In genomic region chr1:112501810-112502641, GRCh38 we compare ENCODE assay signal across 9 cellular contexts. TPM values are rescaled to one million over a fixed set of nuclear protein-coding genes. Genes with fewer than 3 reads are reported as not detected.
A peak's percentile ranks its signal among the peaks of the same experiment; 100 is the strongest.
DNase-seq lines count a peak whose midpoint lies in the region; ATAC-seq, FAIRE-seq and TF ChIP-seq lines count a peak whose summit lies in the region.
"Had no signal": no experiment of that assay in that cellular context is flagged by ENCODE, and none has a peak within 500 bp of the region (broad histone marks: within the 10 kb centered on the region; RNA-seq: fewer than 3 reads in every experiment).

No MANE protein-coding gene starts in this region.

- H3K18ac ChIP-seq in H1 (ENCODE audit: extremely low read depth, low read length) = no peak overlapping the region

- H3K27ac ChIP-seq in GM23338 (ENCODE audit: low read depth) (no peak overlapping the region), H1 (ENCODE audit: low read depth, low read length) (no peak overlapping the region)
- H3K27ac ChIP-seq: KMS-11 had no signal

- no peak overlapping the region for H2BK20ac ChIP-seq in H1 (ENCODE audit: low read length)

- peak overlapping the region; percentile 96 for H2AFZ ChIP-seq in GM23338
- peak overlapping the region; percentile 13; the same call in 1 of the 2 replicates for H2AFZ ChIP-seq in H1 (ENCODE audit: low read length)

- no peak overlapping the region for H3K23ac ChIP-seq in H1 (ENCODE audit: insufficient read length)

- H3K36me3 ChIP-seq in GM23338 (ENCODE audit: insufficient read depth) (no peaks in the 10 kb centered on the region), H1 (ENCODE audit: control insufficient read depth in 2 of 4, insufficient read depth in 4 of 4, low read length in 3 of 4) (no peaks in the 10 kb centered on the region)

- no peak overlapping the region for H3K4ac ChIP-seq in H1 (replicated peaks; ENCODE audit: insufficient read length, low read depth, low read length)

- TF ChIP-seq EP300 in H1 (IDR thresholded peaks at IDR 0.05; ENCODE audit: borderline replicate concordance in 1 of 2, low read depth in 2 of 2, low read length in 2 of 2) = no peak

- H3K27me3 ChIP-seq in GM23338 (ENCODE audit: insufficient read depth) (peaks cover 80% of the 10 kb centered on the region), H1 (replicated peaks in 1 of 4; ENCODE audit: control insufficient read depth in 3 of 4, extremely low read depth in 1 of 4, insufficient read depth in 3 of 4, low read length in 3 of 4) (peaks cover 17 to 60% (median 51%) of the 10 kb centered on the region in 4 experiments)

- 3% methylated on average over 49 of the region's 65 CpGs; no CpG with 5 or more reads in 1 of the 2 experiments for WGBS in H1 (ENCODE audit: extremely low coverage in 1 of 2, insufficient coverage in 1 of 2, insufficient read length in 1 of 2, insufficient replicate concordance in 2 of 2, low coverage in 1 of 2, low lambda C conversion rate in 2 of 2, missing lambda C conversion rate in 1 of 2), 2 experiments

- H4K91ac ChIP-seq in H1 (replicated peaks; ENCODE audit: insufficient read length, low read length) = no peak overlapping the region

- H3K9me3 ChIP-seq in H1 (ENCODE audit: insufficient read depth in 2 of 2, low read depth in 1 of 2, low read length in 1 of 2) = no peaks in the 10 kb centered on the region

- H3K4me1 Mint-ChIP-seq in CD14-positive monocyte (peaks cover 11% of the 10 kb centered on the region), GM23338 (peaks cover 32% of the 10 kb centered on the region)

- H3K4me3 Mint-ChIP-seq in CD14-positive monocyte (peak overlapping the region; percentile 70 to 80), GM23338 (peak overlapping the region; percentile 71)

- no peaks in the 10 kb centered on the region for H3K79me1 ChIP-seq in H1 (ENCODE audit: low read depth, low read length)

- no peak overlapping the region for H3K56ac ChIP-seq in H1 (replicated peaks; ENCODE audit: insufficient read length, low read depth, low read length)

- H3K27me3 Mint-ChIP-seq in CD14-positive monocyte (ENCODE audit: low read depth in 3 of 3) (peaks cover 58 to 81% (median 69%) of the 10 kb centered on the region in 3 donors), GM23338 (ENCODE audit: insufficient read depth, low read depth, poor library complexity) (peaks cover 50% of the 10 kb centered on the region)

- no peak overlapping the region for H2BK120ac ChIP-seq in H1 (replicated peaks; ENCODE audit: low read depth, low read length)

- H4K20me1 ChIP-seq in GM23338 (replicated peaks; ENCODE audit: insufficient read depth) = peaks cover 2% of the 10 kb centered on the region; the same call in 1 of the 2 replicates
- H4K20me1 ChIP-seq in H1 (replicated peaks in 1 of 2; ENCODE audit: control insufficient read depth in 1 of 2, insufficient read depth in 2 of 2, low read length in 2 of 2) = peaks cover 0 to 3% of the 10 kb centered on the region in 2 experiments

- no peak overlapping the region for H2AK5ac ChIP-seq in H1 (ENCODE audit: low read depth, low read length)

- H3K36me3 Mint-ChIP-seq in CD14-positive monocyte (peaks cover 0 to 5% of the 10 kb centered on the region in 2 donors), GM23338 (ENCODE audit: low read depth) (no peaks in the 10 kb centered on the region; the same call in 2 of the 3 replicates)

- ATAC-seq in GM23338 = peak; percentile 86
- ATAC-seq in HG03175 (IDR thresholded peaks at IDR 0.05; ENCODE audit: unreplicated experiment) = no peak

- H3K14ac ChIP-seq in H1 (ENCODE audit: insufficient read length) = no peak overlapping the region

- POLR2A ChIA-PET in H1 (lab: Charles Lee; ENCODE audit: partially characterized antibody) = interaction anchor here (0.7 to 1.4 kb wide), 4 partner anchors 22 to 173 kb away, joined by 3 to 4 read pairs (median 4); partner anchors contain the start of gene MOV10

- H3K4me1 ChIP-seq in GM23338 (ENCODE audit: insufficient read depth) (peaks cover 20% of the 10 kb centered on the region), H1 (replicated peaks in 1 of 4; ENCODE audit: control insufficient read depth in 3 of 4, insufficient read depth in 4 of 4, low read length in 3 of 4) (peaks cover 0 to 7% (median 6%) of the 10 kb centered on the region in 4 experiments; a peak in 5 of 7 replicates)

- H3K27ac Mint-ChIP-seq in CD14-positive monocyte (peak overlapping the region in 1 of 7 donors; percentile 26), GM23338 (no peak overlapping the region)

- H4K5ac ChIP-seq in H1 (ENCODE audit: insufficient read length, low read depth, low read length) = no peak overlapping the region

- no peak overlapping the region for H2BK5ac ChIP-seq in H1 (ENCODE audit: low read depth, low read length)

- peak; percentile 67 for TF ChIP-seq CTCF in CD14-positive monocyte (IDR thresholded peaks at IDR 0.05)
- TF ChIP-seq CTCF in GM23338 (conservative IDR thresholded peaks at IDR 0.05; ENCODE audit: low read depth in 2 of 2) = peak; percentile 20 to 56; a peak in 3 of 4 replicates
- peak in 2 of 3 experiments; percentile 38 to 49; a peak in 2 of 4 replicates for TF ChIP-seq CTCF in H1 (IDR thresholded peaks at IDR 0.05; ENCODE audit: control extremely low read depth in 1 of 3, insufficient read depth in 1 of 3, low read depth in 1 of 3, low read length in 3 of 3)

- H2BK15ac ChIP-seq in H1 (ENCODE audit: low read length) = no peak overlapping the region

- H3K4me2 ChIP-seq in GM23338 (peak overlapping the region; percentile 80), H1 (ENCODE audit: insufficient read depth in 1 of 2, low read depth in 2 of 2, low read length in 2 of 2) (peak overlapping the region; percentile 51 to 87)
- H3K4me2 ChIP-seq: KMS-11 had no signal

- no peak overlapping the region; the same call in 1 of the 2 replicates for H4K8ac ChIP-seq in H1 (ENCODE audit: extremely low read depth, insufficient read depth, low read length)

- H3K23me2 ChIP-seq in H1 (ENCODE audit: low read depth, low read length) = peaks cover 5% of the 10 kb centered on the region; the same call in 1 of the 2 replicates

- peak; percentile 29 to 46 for TF ChIP-seq RAD21 in H1 (IDR thresholded peaks at IDR 0.05 in 1 of 2, conservative IDR thresholded peaks at IDR 0.05 in 1 of 2; ENCODE audit: low read depth in 2 of 2, low read length in 2 of 2)

- H3K9me3 Mint-ChIP-seq in CD14-positive monocyte (peaks cover 0 to 10% (median 2%) of the 10 kb centered on the region in 7 donors), GM23338 (no peaks in the 10 kb centered on the region; the same call in 2 of the 3 replicates)

- CTCF ChIA-PET in H1 (lab: Charles Lee; ENCODE audit: partially characterized antibody) = interaction anchor here (0.7 to 2.7 kb wide), 23 partner anchors 10 to 202 kb away, joined by 3 to 28 read pairs (median 4); partner anchors contain the start of gene CTTNBP2NL

- H3K79me2 ChIP-seq in GM23338 (replicated peaks; ENCODE audit: insufficient read depth) = no peaks in the 10 kb centered on the region
- no peaks in the 10 kb centered on the region for H3K79me2 ChIP-seq in H1 (ENCODE audit: control insufficient read depth in 1 of 2, insufficient read depth in 2 of 2, low read length in 2 of 2)

- no peak for FAIRE-seq in H1 (lab: Jason Lieb, UNC)

- DNase-seq in CD14-positive monocyte (ENCODE audit: low spot score) (peak; percentile 57), GM23338 (ENCODE audit: low spot score) (peak; percentile 67), NCI-H460 (ENCODE audit: extremely low read depth, low read depth) (peak; percentile 40), H1 (ENCODE audit: low read depth in 1 of 2, low spot score in 2 of 2) (peak in 1 of 2 experiments; percentile 74), medulla oblongata (ENCODE audit: extremely low spot score) (peak; percentile 86)
- peak; percentile 81 for DNase-seq in activated CD8-positive, alpha-beta memory T cell treated with anti-CD3 and anti-CD28 coated beads for 24 hours
- DNase-seq in stimulated activated CD8-positive, alpha-beta memory T cell treated with anti-CD3 and anti-CD28 coated beads, Interleukin-12 subunit alpha, Interleukin-12 subunit beta, amount 100 ng/mL, for 1 hour (ENCODE audit: low read depth) = peak; percentile 31

- H3K9me2 ChIP-seq in GM23338 (ENCODE audit: insufficient read depth) = no peaks in the 10 kb centered on the region

- no peak overlapping the region for H2BK12ac ChIP-seq in H1 (ENCODE audit: low read depth, low read length)

- no peak for TF ChIP-seq POLR2A in H1 (IDR thresholded peaks at IDR 0.05; ENCODE audit: control extremely low read depth in 1 of 2, low read depth in 2 of 2, low read length in 2 of 2)

- intact Hi-C loops in CD14-positive monocyte (cut with micrococcal nuclease) = loop anchor here (5.0 to 10.0 kb wide), 2 partner anchors 200 to 203 kb away; partner anchors contain the start of gene RHOC (in 1 of the 2)

- peak overlapping the region; percentile 59 for H3K4me3 ChIP-seq in GM23338
- H3K4me3 ChIP-seq in H1 (ENCODE audit: extremely low read depth in 1 of 4, insufficient read depth in 2 of 4, low read depth in 3 of 4, low read length in 4 of 4) = peak overlapping the region; percentile 11 to 60 (median 50)

- no peaks in the 10 kb centered on the region for H3F3A ChIP-seq in GM23338 (replicated peaks; ENCODE audit: low read depth)

- H3K9ac ChIP-seq in H1 (replicated peaks in 1 of 4; ENCODE audit: extremely low read depth in 1 of 4, low read depth in 3 of 4, low read length in 3 of 4) = no peak overlapping the region
- H3K9ac ChIP-seq: KMS-11 had no signal

TF ChIP-seq in H1, 55 proteins besides CTCF, POLR2A, EP300 and RAD21 (continues in another document):
- no peak for TF ChIP-seq TEAD4 (IDR thresholded peaks at IDR 0.05; ENCODE audit: low read depth, low read length)
- no peak for TF ChIP-seq SP2 (IDR thresholded peaks at IDR 0.05; ENCODE audit: low read length)
- TF ChIP-seq TBP (IDR thresholded peaks at IDR 0.05; ENCODE audit: low read depth, low read length) = peak; percentile 39; the same call in 1 of the 2 replicates
- no peak for TF ChIP-seq ASH2L (IDR thresholded peaks at IDR 0.05; ENCODE audit: low read length)
- no peak for TF ChIP-seq JUND (IDR thresholded peaks at IDR 0.05; ENCODE audit: low read length)

RNA-seq across cellular contexts. Expression of gene WNT2B, which starts 6.7 kb away (rescaled TPM):
- polyA plus RNA-seq in CD14-positive monocyte (under 1 TPM in 1 of 2 donors, not detected in 1; 0.07 TPM), GM23338 (2016; fragmentation: Nextera tagmentation; extraction: Ambion mirVana) (0.37 and 0.50 TPM in 2 replicates), H1 (2011; rRNA removed) (0.33 and 0.60 TPM in 2 replicates)
- total RNA-seq in GM23338 (2014; rRNA removed; shearing (Covaris generic)) = 0.12 and 0.90 TPM in 2 replicates
- total RNA-seq in NCI-H460 (2014; rRNA removed; shearing (Covaris generic)) = 0.98 and 1.5 TPM in 2 replicates
- 0.13 and 1.9 TPM in 2 replicates for polyA plus RNA-seq in NCI-H460 (2014; cell fraction: nucleus; rRNA removed)
- 0.90 and 2.0 TPM in 2 replicates for total RNA-seq in H1 (2021; fragmentation: NEBNext Ultra II Directional; extraction: Animal tissue kit (Norgen Biotek cat#: 25700))
- 0.56 TPM for polyA plus RNA-seq in H1 (2011; cell fraction: cytosol; rRNA removed)
- polyA plus RNA-seq in H1 (2011; cell fraction: nucleus; rRNA removed) = 1.9 TPM
- 0.52 to 1.2 TPM (median 0.84 TPM) in 4 replicates for polyA plus RNA-seq in H1 (2012, experiment 1 of 2)
- polyA plus RNA-seq in H1 (2012, experiment 2 of 2) = 0.05 TPM
- polyA plus RNA-seq in H1 (2013, experiment 1 of 2) = 0.30 TPM
- 0.28 TPM for polyA plus RNA-seq in H1 (2013, experiment 2 of 2)
- 0.59 and 0.95 TPM in 2 replicates for polyA minus RNA-seq in H1 (2011; rRNA and poly(A)+ RNA removed)
- 0.59 TPM for polyA minus RNA-seq in H1 (2011; cell fraction: cytosol; rRNA and poly(A)+ RNA removed)
- polyA minus RNA-seq in H1 (2011; cell fraction: nucleus; rRNA and poly(A)+ RNA removed) = 1.1 TPM
